ENCODE assay signal across 1 cellular context in the genomic region with DNA sequence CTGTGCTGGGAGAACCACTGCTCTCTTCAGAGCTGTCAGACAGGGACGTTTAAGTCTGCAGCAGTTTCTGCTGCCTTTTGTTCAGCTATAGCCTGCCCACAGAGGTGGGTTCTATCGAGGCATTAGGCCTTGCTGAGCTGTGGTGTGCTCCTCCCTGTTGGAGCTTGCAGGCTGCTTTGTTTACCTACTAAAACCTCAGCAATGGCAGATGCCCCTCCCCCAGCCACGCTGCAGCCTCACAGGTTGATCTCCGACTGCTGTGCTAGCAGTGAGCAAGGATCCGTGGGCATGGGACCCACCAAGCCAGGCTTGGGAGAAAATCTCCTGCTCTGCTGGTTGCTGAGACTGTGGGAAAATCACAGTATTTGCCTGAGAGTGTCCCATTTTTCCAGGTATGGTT.
TF ChIP-seq lines count a peak whose summit lies in the region.

No MANE protein-coding gene starts in this region.

TF ChIP-seq in HepG2, 621 proteins besides CTCF, POLR2A, EP300 and RAD21:
- TF ChIP-seq, protein P1, sequence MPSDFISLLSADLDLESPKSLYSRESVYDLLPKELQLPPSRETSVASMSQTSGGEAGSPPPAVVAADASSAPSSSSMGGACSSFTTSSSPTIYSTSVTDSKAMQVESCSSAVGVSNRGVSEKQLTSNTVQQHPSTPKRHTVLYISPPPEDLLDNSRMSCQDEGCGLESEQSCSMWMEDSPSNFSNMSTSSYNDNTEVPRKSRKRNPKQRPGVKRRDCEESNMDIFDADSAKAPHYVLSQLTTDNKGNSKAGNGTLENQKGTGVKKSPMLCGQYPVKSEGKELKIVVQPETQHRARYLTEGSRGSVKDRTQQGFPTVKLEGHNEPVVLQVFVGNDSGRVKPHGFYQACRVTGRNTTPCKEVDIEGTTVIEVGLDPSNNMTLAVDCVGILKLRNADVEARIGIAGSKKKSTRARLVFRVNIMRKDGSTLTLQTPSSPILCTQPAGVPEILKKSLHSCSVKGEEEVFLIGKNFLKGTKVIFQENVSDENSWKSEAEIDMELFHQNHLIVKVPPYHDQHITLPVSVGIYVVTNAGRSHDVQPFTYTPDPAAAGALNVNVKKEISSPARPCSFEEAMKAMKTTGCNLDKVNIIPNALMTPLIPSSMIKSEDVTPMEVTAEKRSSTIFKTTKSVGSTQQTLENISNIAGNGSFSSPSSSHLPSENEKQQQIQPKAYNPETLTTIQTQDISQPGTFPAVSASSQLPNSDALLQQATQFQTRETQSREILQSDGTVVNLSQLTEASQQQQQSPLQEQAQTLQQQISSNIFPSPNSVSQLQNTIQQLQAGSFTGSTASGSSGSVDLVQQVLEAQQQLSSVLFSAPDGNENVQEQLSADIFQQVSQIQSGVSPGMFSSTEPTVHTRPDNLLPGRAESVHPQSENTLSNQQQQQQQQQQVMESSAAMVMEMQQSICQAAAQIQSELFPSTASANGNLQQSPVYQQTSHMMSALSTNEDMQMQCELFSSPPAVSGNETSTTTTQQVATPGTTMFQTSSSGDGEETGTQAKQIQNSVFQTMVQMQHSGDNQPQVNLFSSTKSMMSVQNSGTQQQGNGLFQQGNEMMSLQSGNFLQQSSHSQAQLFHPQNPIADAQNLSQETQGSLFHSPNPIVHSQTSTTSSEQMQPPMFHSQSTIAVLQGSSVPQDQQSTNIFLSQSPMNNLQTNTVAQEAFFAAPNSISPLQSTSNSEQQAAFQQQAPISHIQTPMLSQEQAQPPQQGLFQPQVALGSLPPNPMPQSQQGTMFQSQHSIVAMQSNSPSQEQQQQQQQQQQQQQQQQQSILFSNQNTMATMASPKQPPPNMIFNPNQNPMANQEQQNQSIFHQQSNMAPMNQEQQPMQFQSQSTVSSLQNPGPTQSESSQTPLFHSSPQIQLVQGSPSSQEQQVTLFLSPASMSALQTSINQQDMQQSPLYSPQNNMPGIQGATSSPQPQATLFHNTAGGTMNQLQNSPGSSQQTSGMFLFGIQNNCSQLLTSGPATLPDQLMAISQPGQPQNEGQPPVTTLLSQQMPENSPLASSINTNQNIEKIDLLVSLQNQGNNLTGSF (CRISPR knock-in tag; IDR thresholded peaks at IDR 0.05), result no peak
- TF ChIP-seq, protein P2, sequence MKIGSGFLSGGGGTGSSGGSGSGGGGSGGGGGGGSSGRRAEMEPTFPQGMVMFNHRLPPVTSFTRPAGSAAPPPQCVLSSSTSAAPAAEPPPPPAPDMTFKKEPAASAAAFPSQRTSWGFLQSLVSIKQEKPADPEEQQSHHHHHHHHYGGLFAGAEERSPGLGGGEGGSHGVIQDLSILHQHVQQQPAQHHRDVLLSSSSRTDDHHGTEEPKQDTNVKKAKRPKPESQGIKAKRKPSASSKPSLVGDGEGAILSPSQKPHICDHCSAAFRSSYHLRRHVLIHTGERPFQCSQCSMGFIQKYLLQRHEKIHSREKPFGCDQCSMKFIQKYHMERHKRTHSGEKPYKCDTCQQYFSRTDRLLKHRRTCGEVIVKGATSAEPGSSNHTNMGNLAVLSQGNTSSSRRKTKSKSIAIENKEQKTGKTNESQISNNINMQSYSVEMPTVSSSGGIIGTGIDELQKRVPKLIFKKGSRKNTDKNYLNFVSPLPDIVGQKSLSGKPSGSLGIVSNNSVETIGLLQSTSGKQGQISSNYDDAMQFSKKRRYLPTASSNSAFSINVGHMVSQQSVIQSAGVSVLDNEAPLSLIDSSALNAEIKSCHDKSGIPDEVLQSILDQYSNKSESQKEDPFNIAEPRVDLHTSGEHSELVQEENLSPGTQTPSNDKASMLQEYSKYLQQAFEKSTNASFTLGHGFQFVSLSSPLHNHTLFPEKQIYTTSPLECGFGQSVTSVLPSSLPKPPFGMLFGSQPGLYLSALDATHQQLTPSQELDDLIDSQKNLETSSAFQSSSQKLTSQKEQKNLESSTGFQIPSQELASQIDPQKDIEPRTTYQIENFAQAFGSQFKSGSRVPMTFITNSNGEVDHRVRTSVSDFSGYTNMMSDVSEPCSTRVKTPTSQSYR (CRISPR knock-in tag; IDR thresholded peaks at IDR 0.05; ENCODE audit: borderline replicate concordance), result 0 out of 2 replicates have a peak, but pooled peaks have one; percentile 27
- no peak for TF ChIP-seq MXD4 (CRISPR knock-in tag; IDR thresholded peaks at IDR 0.05)
- TF ChIP-seq XBP1 (CRISPR knock-in tag; IDR thresholded peaks at IDR 0.05), result no peak
